ENCODE assay signal across 16 cellular contexts in the genomic region with DNA sequence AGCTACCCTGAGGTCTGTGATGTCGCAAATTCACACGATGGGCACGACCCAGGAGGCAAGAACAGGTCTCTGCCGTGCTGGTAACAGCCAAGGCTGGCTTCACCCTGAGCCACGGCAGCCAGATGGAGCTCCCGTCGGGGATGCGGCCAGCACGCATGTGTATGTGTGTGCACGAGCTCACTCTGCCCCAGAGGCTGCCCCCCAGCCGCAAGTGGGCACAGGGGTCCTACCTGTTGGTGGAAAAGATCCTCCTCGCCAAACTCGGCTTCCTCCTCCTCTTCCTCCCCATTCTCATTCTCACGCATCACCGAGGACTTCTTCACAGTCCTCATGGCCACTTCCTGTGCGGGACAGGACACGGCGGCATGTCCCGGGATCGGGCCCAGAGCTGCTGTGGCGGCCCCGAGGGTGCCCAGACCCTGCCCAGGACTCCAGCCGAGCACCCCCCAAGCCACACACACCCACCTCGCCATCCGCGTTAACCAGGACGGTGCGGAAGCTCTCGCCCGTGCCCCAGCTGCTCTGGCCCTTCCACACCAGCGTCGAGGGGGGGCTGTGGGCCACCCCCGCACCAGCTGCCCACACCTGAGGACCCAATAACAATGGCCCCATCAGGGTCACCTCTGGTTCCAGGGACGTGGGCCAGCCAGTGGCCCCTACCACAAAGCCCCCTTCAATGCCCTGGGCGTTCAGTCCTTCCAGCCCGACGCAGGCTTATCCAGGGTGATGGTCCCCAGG. TPM values are rescaled to one million over a fixed set of nuclear protein-coding genes. Genes with fewer than 3 reads are reported as not detected.
A peak's percentile ranks its signal among the peaks of the same experiment; 100 is the strongest.
DNase-seq lines count a peak whose midpoint lies in the region; ATAC-seq and TF ChIP-seq lines count a peak whose summit lies in the region.
"Had no signal": no experiment of that assay in that cellular context is flagged by ENCODE, and none has a peak within 500 bp of the region (broad histone marks: within the 10 kb centered on the region; RNA-seq: fewer than 3 reads in every experiment).

No MANE protein-coding gene starts in this region.

- ATAC-seq in Right ventricle myocardium superior (ENCODE audit: poor library complexity) (no peak), left cardiac atrium (no peak), sciatic nerve (no peak), HG02759 (IDR thresholded peaks at IDR 0.05; ENCODE audit: unreplicated experiment) (no peak)

- H3K36me3 Mint-ChIP-seq in dendritic cell treated with granulocyte-macrophage colony-stimulating factor and Interleukin-4, amounts not matched to agents 40 ng/mL and 50 ng/mL, for 4 days (ENCODE audit: low read depth): peaks cover 79% of the 10 kb centered on the region

- H3K27me3 Mint-ChIP-seq in dendritic cell treated with granulocyte-macrophage colony-stimulating factor and Interleukin-4, amounts not matched to agents 40 ng/mL and 50 ng/mL, for 4 days: no peaks in the 10 kb centered on the region

- peak overlapping the region; percentile 95 for H3K27ac ChIP-seq in RWPE1
- H3K27ac ChIP-seq: Peyer's patch had no signal

- POLR2A ChIA-PET in RWPE1 (lab: Yijun Ruan, JAX; ENCODE audit: low non-redundant PET): no interaction called here

- H3K9me3 Mint-ChIP-seq in dendritic cell treated with granulocyte-macrophage colony-stimulating factor and Interleukin-4, amounts not matched to agents 40 ng/mL and 50 ng/mL, for 4 days: no peaks in the 10 kb centered on the region

- H3K4me1 Mint-ChIP-seq in dendritic cell treated with granulocyte-macrophage colony-stimulating factor and Interleukin-4, amounts not matched to agents 40 ng/mL and 50 ng/mL, for 4 days (ENCODE audit: low read depth): peaks cover 12% of the 10 kb centered on the region

- H3K4me3 Mint-ChIP-seq in dendritic cell treated with granulocyte-macrophage colony-stimulating factor and Interleukin-4, amounts not matched to agents 40 ng/mL and 50 ng/mL, for 4 days: no peak overlapping the region

- CTCF ChIA-PET in RWPE1 (lab: Yijun Ruan, JAX): interaction anchor here (0.6 kb wide), 1 partner anchor 159 kb away, joined by 3 read pairs; no protein-coding TSS in a partner anchor

- peak overlapping the region; percentile 49 for H3K27ac Mint-ChIP-seq in dendritic cell treated with granulocyte-macrophage colony-stimulating factor and Interleukin-4, amounts not matched to agents 40 ng/mL and 50 ng/mL, for 4 days

- TF ChIP-seq CTCF in RWPE1 (conservative IDR thresholded peaks at IDR 0.05; ENCODE audit: low read depth): no peak

- intact Hi-C loops in Right ventricle myocardium superior (cut with DNase I): no loop called here
- intact Hi-C loops in left cardiac atrium (cut with DNase I): no loop called here
- intact Hi-C loops in dendritic cell treated with granulocyte-macrophage colony-stimulating factor and Interleukin-4, amounts not matched to agents 40 ng/mL and 50 ng/mL, for 4 days (cut with micrococcal nuclease): no loop called here
- intact Hi-C loops in sciatic nerve (cut with DNase I): no loop called here

- DNase-seq in Right ventricle myocardium superior (peak; percentile 40), left cardiac atrium (no peak), RWPE1 (ENCODE audit: low spot score) (no peak), sciatic nerve (ENCODE audit: low spot score) (peak; percentile 56), NCI-H2171 treated with DMSO at 0.1 percent for 48 hours (lab: John Stamatoyannopoulos, UW) (no peak), DMS 273 treated with DMSO at 0.1 percent for 48 hours (lab: John Stamatoyannopoulos, UW) (no peak)
- DNase-seq: DMS79, MG63, NCI-H1417, NCI-H1694 treated with DMSO at 0.1 percent for 48 hours, NCI-H2081 treated with DMSO at 0.1 percent for 48 hours, NCI-H446, NCI-H526, Peyer's patch had no signal

RNA-seq across cellular contexts. Expression of gene TIMM13, which starts 4.1 kb away (rescaled TPM):
- total RNA-seq in Right ventricle myocardium superior: 96.6 TPM
- total RNA-seq in left cardiac atrium: 10 to 100 TPM; 76.8 to 78.7 TPM
- 37.3 TPM for total RNA-seq in sciatic nerve

RNA-seq across cellular contexts. Expression of gene LMNB2, which starts 25.3 kb away (rescaled TPM):
- total RNA-seq in Right ventricle myocardium superior (13.9 TPM), left cardiac atrium (10 to 100 TPM; 19.5 to 20.6 TPM), sciatic nerve (16.3 TPM)

RNA-seq across cellular contexts. Expression of gene GADD45B, which starts 44.4 kb away (rescaled TPM):
- total RNA-seq in Right ventricle myocardium superior (42.1 TPM), left cardiac atrium (100 to 1,000 TPM in 1 of 2 donors, 10 to 100 TPM in 1; 64.0 to 189 TPM), sciatic nerve (136 TPM)

Comparison
In these comparisons a context has a peak if more than half of its experiments do, and no peak if none do; other contexts are left out.
1. DNase-seq: peak in Right ventricle myocardium superior (single experiment) and sciatic nerve (single experiment); none in left cardiac atrium (single experiment), RWPE1 (single experiment), NCI-H2171 treated with DMSO at 0.1 percent for 48 hours (single experiment) and DMS 273 treated with DMSO at 0.1 percent for 48 hours (single experiment).